ENCODE assay signal across 12 cellular contexts in genomic region chr9:113416149-113416726, GRCh38.
DNase-seq lines count a peak whose midpoint lies in the region; ATAC-seq and TF ChIP-seq lines count a peak whose summit lies in the region.
"Had no signal": no experiment of that assay in that cellular context is flagged by ENCODE, and none has a peak within 500 bp of the region (broad histone marks: within the 10 kb centered on the region; RNA-seq: fewer than 3 reads in every experiment).

No MANE protein-coding gene starts in this region.

- ATAC-seq in GM19463 (IDR thresholded peaks at IDR 0.05; ENCODE audit: unreplicated experiment) (peak; percentile 99), HG03097 (IDR thresholded peaks at IDR 0.05; ENCODE audit: low FRiP score, unreplicated experiment) (peak; percentile 54)
- ATAC-seq: activated naive CD8-positive, alpha-beta T cell treated with anti-CD3 and anti-CD28 coated beads, Interleukin-2, amount 50 U/mL, for 24 hours; stimulated activated effector memory CD8-positive, alpha-beta T cell treated with anti-CD3 and anti-CD28 coated beads, Interleukin-12 subunit alpha, Interleukin-12 subunit beta, amount 100 ng/mL, for 72 hours had no signal

- TF ChIP-seq CTCF in GM12864 (IDR thresholded peaks at IDR 0.05; ENCODE audit: low read depth, low read length, missing control alignments) (no peak), foreskin fibroblast (IDR thresholded peaks at IDR 0.05; ENCODE audit: low read depth, low read length) (no peak)

- peak; percentile 78 for DNase-seq in GM12864 (ENCODE audit: low read depth)
- DNase-seq in UCSD-AML1 (lab: John Stamatoyannopoulos, UW; ENCODE audit: unreplicated experiment): peak; percentile 23
- no peak for DNase-seq in foreskin fibroblast
- DNase-seq in stimulated activated CD4-positive, alpha-beta T cell treated with anti-CD3 and anti-CD28 coated beads, Interleukin-2, amount 100 ng/mL, for 24 hours: no peak
- DNase-seq in stimulated activated CD4-positive, alpha-beta T cell treated with anti-CD3 and anti-CD28 coated beads, Interleukin-2, amount 100 ng/mL, for 48 hours: no peak
- DNase-seq in COLO829 (ENCODE audit: low spot score): no peak
- DNase-seq: activated naive CD8-positive, alpha-beta T cell treated with anti-CD3 and anti-CD28 coated beads, Interleukin-2, amount 50 U/mL, for 24 hours; CD8-positive, alpha-beta memory T cell; SW 1271 had no signal

- H3K4me3 ChIP-seq in GM12864 (ENCODE audit: low read depth, low read length): no peak overlapping the region
- no peak overlapping the region for H3K4me3 ChIP-seq in foreskin fibroblast (ENCODE audit: low read depth in 1 of 2, low read length in 2 of 2)

Comparison
In these comparisons a context has a peak if more than half of its experiments do, and no peak if none do; other contexts are left out.
1. DNase-seq: peak in GM12864 (single experiment) and UCSD-AML1 (single experiment); none in foreskin fibroblast (0 of 2), stimulated activated CD4-positive, alpha-beta T cell treated with anti-CD3 and anti-CD28 coated beads, Interleukin-2, amount 100 ng/mL, for 24 hours (0 of 2), stimulated activated CD4-positive, alpha-beta T cell treated with anti-CD3 and anti-CD28 coated beads, Interleukin-2, amount 100 ng/mL, for 48 hours (0 of 2) and COLO829 (single experiment).